Comparison of ENCODE assay signal across 1 cellular context in genomic region chr12:6532927-6533652, GRCh38.
TF ChIP-seq lines count a peak whose summit lies in the region.

No MANE protein-coding gene starts in this region.

TF ChIP-seq in IMR-90, 13 proteins besides CTCF, POLR2A, EP300 and RAD21:
- TF ChIP-seq BHLHE40 (IDR thresholded peaks at IDR 0.05; ENCODE audit: low read depth, low read length) (no peak), MAZ (IDR thresholded peaks at IDR 0.05; ENCODE audit: borderline replicate concordance, low read depth, low read length) (peak; percentile 29; the same call in 1 of the 2 replicates), RFX5 (IDR thresholded peaks at IDR 0.05; ENCODE audit: low read depth, low read length) (no peak), NFE2L2 (IDR thresholded peaks at IDR 0.05; ENCODE audit: low read depth, low read length) (no peak), USF2 (IDR thresholded peaks at IDR 0.05; ENCODE audit: low read depth, low read length) (no peak), CEBPB (IDR thresholded peaks at IDR 0.05; ENCODE audit: low read depth, low read length) (no peak), MAFK (IDR thresholded peaks at IDR 0.05; ENCODE audit: low read depth, low read length) (no peak), SMC3 (IDR thresholded peaks at IDR 0.05; ENCODE audit: low read depth, low read length) (no peak), FOS (IDR thresholded peaks at IDR 0.05; ENCODE audit: low read depth, low read length) (no peak), CHD1 (IDR thresholded peaks at IDR 0.05; ENCODE audit: low read depth, low read length) (0 out of 2 replicates have a peak, but pooled peaks have one; percentile 87), ELK1 (IDR thresholded peaks at IDR 0.05; ENCODE audit: borderline replicate concordance, low read depth, low read length) (no peak)
